In genomic region chr18:79687806-79688205, GRCh38 we compare ENCODE assay signal across 16 cellular contexts. TPM values are rescaled to one million over a fixed set of nuclear protein-coding genes. Genes with fewer than 3 reads are reported as not detected.
DNase-seq lines count a peak whose midpoint lies in the region; TF ChIP-seq lines count a peak whose summit lies in the region.
"Had no signal": no experiment of that assay in that cellular context is flagged by ENCODE, and none has a peak within 500 bp of the region (broad histone marks: within the 10 kb centered on the region; RNA-seq: fewer than 3 reads in every experiment).

No MANE protein-coding gene starts in this region.

- peak; percentile 31 for DNase-seq in activated CD4-positive, alpha-beta T cell treated with anti-CD3 and anti-CD28 coated beads for 48 hours
- DNase-seq in activated CD4-positive, alpha-beta T cell treated with anti-CD3 and anti-CD28 coated beads, Interleukin-2, amount 50 U/mL, for 4 hours, result no peak
- DNase-seq in NB4 (ENCODE audit: low read depth), result peak; percentile 75
- DNase-seq in epithelial cell of esophagus (ENCODE audit: low read depth), result peak; percentile 71
- peak; percentile 74 for DNase-seq in renal cortical epithelial cell (ENCODE audit: low read depth)
- DNase-seq in Caco-2, result no peak
- no peak for DNase-seq in UCSD-AML1 (lab: John Stamatoyannopoulos, UW; ENCODE audit: unreplicated experiment)
- DNase-seq in NCI-H748 treated with DMSO at 0.1 percent for 48 hours (lab: John Stamatoyannopoulos, UW), result no peak
- DNase-seq: activated T-cell treated with anti-CD3 and anti-CD28 coated beads for 4 hours; amniotic stem cell; effector memory CD8-positive, alpha-beta T cell; GOT3; hypothalamus; NCI-H1092 treated with DMSO at 0.1 percent for 48 hours; NCI-H510A; RPMI8226 had no signal

- H3K4me1 ChIP-seq in Caco-2, result no peaks in the 10 kb centered on the region

- no peaks in the 10 kb centered on the region for H3K27me3 ChIP-seq in Caco-2 (replicated peaks; ENCODE audit: control insufficient read depth, insufficient read depth, low read length)

- intact Hi-C loops in Caco-2 (cut with micrococcal nuclease; ENCODE audit: unreplicated experiment), result no loop called here

- TF ChIP-seq CTCF in NB4 (IDR thresholded peaks at IDR 0.05; ENCODE audit: low read depth, low read length) (no peak), epithelial cell of esophagus (IDR thresholded peaks at IDR 0.05; ENCODE audit: insufficient read depth, low read depth, low read length, missing control alignments) (no peak), Caco-2 (IDR thresholded peaks at IDR 0.05; ENCODE audit: insufficient read depth in 1 of 2, low read depth in 1 of 2, low read length in 1 of 2, severe bottlenecking in 1 of 2, unreplicated experiment in 1 of 2) (no peak)

- CTCF ChIA-PET in Caco-2 (lab: Charles Lee), result no interaction called here

- H3K4me3 Mint-ChIP-seq in Caco-2 (ENCODE audit: unreplicated experiment), result no peak overlapping the region
- H3K4me3 Mint-ChIP-seq: effector memory CD8-positive, alpha-beta T cell had no signal

- H3K9me3 ChIP-seq in Caco-2, result no peaks in the 10 kb centered on the region

- POLR2A ChIA-PET in Caco-2 (lab: Charles Lee), result no interaction called here

- no peak for TF ChIP-seq POLR2A in NB4 (IDR thresholded peaks at IDR 0.05; ENCODE audit: extremely low read depth, insufficient read length)

- H3K27me3 Mint-ChIP-seq in Caco-2 (ENCODE audit: insufficient read depth, unreplicated experiment), result no peaks in the 10 kb centered on the region
- H3K27me3 Mint-ChIP-seq: effector memory CD8-positive, alpha-beta T cell had no signal

- H3K36me3 Mint-ChIP-seq in Caco-2 (ENCODE audit: insufficient read depth, unreplicated experiment), result peaks cover 3% of the 10 kb centered on the region

- BruUV-seq in Caco-2 (replicated peaks; lab: Mats Ljungman, UMichigan), result no TSS peak

- no peak overlapping the region for H3K27ac Mint-ChIP-seq in Caco-2 (ENCODE audit: unreplicated experiment)

- H3K9me3 Mint-ChIP-seq in Caco-2 (ENCODE audit: unreplicated experiment), result no peaks in the 10 kb centered on the region
- H3K9me3 Mint-ChIP-seq: effector memory CD8-positive, alpha-beta T cell had no signal

- H3K36me3 ChIP-seq in Caco-2 (ENCODE audit: control insufficient read depth, insufficient read depth, low read length), result no peaks in the 10 kb centered on the region

- H3K4me1 Mint-ChIP-seq in Caco-2 (ENCODE audit: low read depth, unreplicated experiment), result no peaks in the 10 kb centered on the region

- H3K4me3 ChIP-seq in NB4 (ENCODE audit: low read depth, low read length) (no peak overlapping the region), epithelial cell of esophagus (ENCODE audit: low read length) (no peak overlapping the region), Caco-2 (ENCODE audit: low read depth, low read length) (no peak overlapping the region)

RNA-seq across cellular contexts. Expression of gene CTDP1, which starts 8.2 kb away (rescaled TPM):
- 31.3 and 36.1 TPM in 2 replicates for total RNA-seq in renal cortical epithelial cell
- total RNA-seq in Caco-2 (2022), result 14.7 and 16.1 TPM in 2 replicates

Comparison
In these comparisons a context has a peak if more than half of its experiments do, and no peak if none do; other contexts are left out.
1. DNase-seq: peak in activated CD4-positive, alpha-beta T cell treated with anti-CD3 and anti-CD28 coated beads for 48 hours (single experiment), NB4 (single experiment), epithelial cell of esophagus (single experiment) and renal cortical epithelial cell (single experiment); none in activated CD4-positive, alpha-beta T cell treated with anti-CD3 and anti-CD28 coated beads, Interleukin-2, amount 50 U/mL, for 4 hours (0 of 2), Caco-2 (0 of 2), UCSD-AML1 (single experiment) and NCI-H748 treated with DMSO at 0.1 percent for 48 hours (single experiment).